Comparison of ENCODE assay signal across 8 cellular contexts in genomic region chr1:91018006-91018405, GRCh38. TPM values are rescaled to one million over a fixed set of nuclear protein-coding genes. Genes with fewer than 3 reads are reported as not detected.
DNase-seq lines count a peak whose midpoint lies in the region; ATAC-seq and TF ChIP-seq lines count a peak whose summit lies in the region.

No MANE protein-coding gene starts in this region.

- H3K27me3 Mint-ChIP-seq in T-helper 17 cell, result no peaks in the 10 kb centered on the region

- TF ChIP-seq CTCF in AG04449 (IDR thresholded peaks at IDR 0.05; ENCODE audit: insufficient read depth, low read length, missing control alignments) (peak; percentile 19), GM12872 (IDR thresholded peaks at IDR 0.05; ENCODE audit: insufficient read depth, low read depth, low read length) (peak; percentile 56; the same call in 2 of the 3 replicates), foreskin keratinocyte (conservative IDR thresholded peaks at IDR 0.05) (peak; percentile 48)

- peaks cover 35% of the 10 kb centered on the region for H3K4me1 ChIP-seq in foreskin keratinocyte

- no peaks in the 10 kb centered on the region for H3K9me3 ChIP-seq in T-helper 17 cell (ENCODE audit: control insufficient read depth, low read length, poor library complexity, severe bottlenecking)

- DNase-seq in AG04449 (ENCODE audit: low read depth, low spot score) (no peak), T-helper 17 cell (no peak), foreskin keratinocyte (no peak)
- DNase-seq in stimulated activated CD4-positive, alpha-beta T cell treated with anti-CD3 and anti-CD28 coated beads, Interleukin-1b, Interleukin-23, amount 100 ng/mL, for 48 hours, result no peak

- POLR2A ChIA-PET in AG04449 (lab: Yijun Ruan, JAX), result no interaction called here

- H3K27ac ChIP-seq in foreskin keratinocyte, result no peak overlapping the region

- H3K4me3 Mint-ChIP-seq in T-helper 17 cell, result peak overlapping the region; percentile 51

- H3K4me3 ChIP-seq in AG04449 (ENCODE audit: low read depth, low read length), result no peak overlapping the region

- peaks cover 2% of the 10 kb centered on the region for H3K36me3 Mint-ChIP-seq in T-helper 17 cell (ENCODE audit: low read depth)

- H3K4me1 Mint-ChIP-seq in T-helper 17 cell, result peaks cover 49% of the 10 kb centered on the region

- CTCF ChIA-PET in AG04449 (lab: Yijun Ruan, JAX), result interaction anchor here (1.0 to 1.6 kb wide), 3 partner anchors 10 to 23 kb away, joined by 3 to 4 read pairs (median 3); no protein-coding TSS in a partner anchor

- ATAC-seq in T-helper 17 cell (no peak), foreskin keratinocyte (no peak), HG03378 (IDR thresholded peaks at IDR 0.05; ENCODE audit: unreplicated experiment) (no peak), GM19467 (IDR thresholded peaks at IDR 0.05; ENCODE audit: unreplicated experiment) (no peak), HG02852 (IDR thresholded peaks at IDR 0.05; ENCODE audit: unreplicated experiment) (no peak)

- H3K27me3 ChIP-seq in foreskin keratinocyte, result no peaks in the 10 kb centered on the region

- H3K27ac Mint-ChIP-seq in T-helper 17 cell, result peak overlapping the region; percentile 95

RNA-seq across cellular contexts. Expression of gene ZNF644, which starts 3.8 kb away (rescaled TPM):
- 100 to 1,000 TPM; 126 to 136 TPM for total RNA-seq in T-helper 17 cell
- total RNA-seq in foreskin keratinocyte, result 28.7 and 30.2 TPM in 2 replicates
- 10.0 and 11.5 TPM in 2 replicates for polyA plus RNA-seq in foreskin keratinocyte
